Comparison of ENCODE assay signal across 33 cellular contexts in the genomic region with DNA sequence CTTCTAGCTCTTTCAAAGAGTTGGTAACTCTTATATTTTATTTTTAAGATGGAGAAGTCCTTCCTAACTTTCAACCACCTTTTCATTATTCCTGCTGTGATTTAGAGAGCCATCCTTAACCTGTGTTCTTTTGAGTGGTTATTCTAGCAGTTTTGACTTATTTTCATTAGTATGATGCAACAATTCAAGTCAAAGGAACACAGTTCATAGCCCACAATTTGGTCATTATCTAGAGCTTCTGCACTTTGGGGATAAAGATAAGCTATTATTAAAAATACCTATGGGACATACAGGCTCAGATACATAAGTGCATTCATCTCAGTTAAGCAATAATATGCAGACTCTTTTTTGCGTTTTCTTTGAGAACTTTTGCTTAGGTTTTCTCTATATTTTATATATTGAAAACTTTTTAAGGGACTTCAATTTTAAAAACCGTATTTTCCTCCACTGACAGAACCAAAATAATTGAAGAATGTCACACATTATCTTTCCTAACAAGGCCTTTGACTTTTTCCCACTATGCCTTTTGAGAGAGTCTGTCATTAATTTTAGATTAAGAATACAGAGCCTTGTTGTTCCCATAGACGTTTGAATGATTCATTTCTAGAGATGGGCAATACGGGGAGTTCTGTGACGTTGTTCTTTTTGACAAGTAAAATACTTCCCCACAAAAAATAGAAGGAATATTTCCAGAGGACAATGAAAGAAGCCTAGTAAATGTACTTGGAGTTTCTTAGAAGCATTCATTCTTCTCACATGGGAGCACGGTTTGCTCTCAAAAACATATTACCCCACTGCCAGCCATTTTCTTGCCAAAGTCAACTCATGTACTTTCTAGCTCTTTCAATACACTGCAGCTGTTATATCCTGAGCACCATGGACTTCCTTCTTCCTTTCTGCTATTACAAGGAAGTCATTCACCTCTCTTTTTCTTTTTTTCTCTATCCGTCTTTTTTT. TPM values are rescaled to one million over a fixed set of nuclear protein-coding genes. Genes with fewer than 3 reads are reported as not detected.
DNase-seq lines count a peak whose midpoint lies in the region; ATAC-seq, FAIRE-seq and TF ChIP-seq lines count a peak whose summit lies in the region.
"Had no signal": no experiment of that assay in that cellular context is flagged by ENCODE, and none has a peak within 500 bp of the region (broad histone marks: within the 10 kb centered on the region; RNA-seq: fewer than 3 reads in every experiment).

No MANE protein-coding gene starts in this region.

- POLR2A ChIA-PET in K562 (lab: Yijun Ruan, JAX): no interaction called here

- DNase-seq in COLO829 (ENCODE audit: low spot score) (peak; percentile 82), K562 (ENCODE audit: extremely low read depth in 1 of 4, low spot score in 3 of 4) (no peak), pancreas (no peak), NCI-H82 (lab: John Stamatoyannopoulos, UW) (no peak), endodermal cell (no peak)
- no peak for DNase-seq in stimulated activated CD4-positive, alpha-beta T cell treated with anti-CD3 and anti-CD28 coated beads, Interleukin-12 subunit alpha, Interleukin-12 subunit beta, amount 100 ng/mL, for 4 hours
- DNase-seq: activated CD4-positive, alpha-beta T cell treated with anti-CD3 and anti-CD28 coated beads, Interleukin-2, amount 50 U/mL, for 48 hours; activated naive CD4-positive, alpha-beta T cell treated with anti-CD3 and anti-CD28 coated beads, Interleukin-2, amount 10 ng/mL, durations not matched to agents 7 days and 5 days; amniotic stem cell; CD4-positive, alpha-beta T cell; colonic mucosa; DMS153; effector memory CD4-positive, alpha-beta T cell; GM23248; HFFc6; NCI-H1105; NCI-H187 treated with DMSO at 0.1 percent for 48 hours; NCI-H526 treated with DMSO at 0.1 percent for 48 hours; sigmoid colon; SJCRH30; stimulated activated naive CD4-positive, alpha-beta T cell; thyroid gland had no signal

- no peak for TF ChIP-seq CTCF in K562 (IDR thresholded peaks at IDR 0.05 in 2 of 3, conservative IDR thresholded peaks at IDR 0.05 in 1 of 3; ENCODE audit: insufficient read depth in 2 of 3, low read depth in 1 of 3, low read length in 3 of 3)
- no peak for TF ChIP-seq CTCF in gastroesophageal sphincter (IDR thresholded peaks at IDR 0.05)
- TF ChIP-seq CTCF in pancreas (IDR thresholded peaks at IDR 0.05): no peak
- no peak for TF ChIP-seq CTCF in endodermal cell (conservative IDR thresholded peaks at IDR 0.05)

- H3K36me3 ChIP-seq in K562 (ENCODE audit: control insufficient read depth, insufficient read depth, low read length): no peaks in the 10 kb centered on the region
- no peaks in the 10 kb centered on the region for H3K36me3 ChIP-seq in gastroesophageal sphincter
- H3K36me3 ChIP-seq in pancreas: no peaks in the 10 kb centered on the region
- H3K36me3 ChIP-seq in endodermal cell (ENCODE audit: control insufficient read depth, insufficient read depth, low read length): no peaks in the 10 kb centered on the region
- H3K36me3 ChIP-seq: colonic mucosa, sigmoid colon, SJCRH30, thyroid gland had no signal

- no peaks in the 10 kb centered on the region for H3K36me3 Mint-ChIP-seq in activated T-helper 17 cell treated with anti-CD3 and anti-CD28 coated beads, Interleukin-2, amount 50 U/mL, for 72 hours (ENCODE audit: low read depth)
- H3K36me3 Mint-ChIP-seq in endodermal cell (ENCODE audit: low read depth): no peaks in the 10 kb centered on the region
- H3K36me3 Mint-ChIP-seq: activated naive CD4-positive, alpha-beta T cell treated with anti-CD3 and anti-CD28 coated beads, Interleukin-2, amount 10 ng/mL, durations not matched to agents 7 days and 5 days had no signal

- intact Hi-C loops in K562 (cut with micrococcal nuclease) (no loop called here), pancreas (cut with DNase I) (no loop called here)

- H2AFZ ChIP-seq in K562 (ENCODE audit: low read depth, low read length): peak overlapping the region; percentile 64
- H2AFZ ChIP-seq: GM23248 had no signal

- H3K4me2 ChIP-seq in K562 (ENCODE audit: insufficient read depth, low read length): no peak overlapping the region

- no peak overlapping the region for H3K27ac Mint-ChIP-seq in activated T-helper 17 cell treated with anti-CD3 and anti-CD28 coated beads, Interleukin-2, amount 50 U/mL, for 72 hours
- H3K27ac Mint-ChIP-seq in endodermal cell: no peak overlapping the region
- H3K27ac Mint-ChIP-seq: activated naive CD4-positive, alpha-beta T cell treated with anti-CD3 and anti-CD28 coated beads, Interleukin-2, amount 10 ng/mL, durations not matched to agents 7 days and 5 days; activated T-helper 1 cell treated with anti-CD3 and anti-CD28 coated beads, Interleukin-12 subunit alpha, Interleukin-12 subunit beta, Interleukin-2, Interleukin-4 antibody, amounts not matched to agents 30 ng/mL and 10 ng/mL and 1 ng/mL, durations not matched to agents 14 hours and 24 hours and 36 hours; CD4-positive, alpha-beta T cell; HFFc6; T-helper 1 cell treated with Interleukin-12 subunit alpha and Interleukin-12 subunit beta and Interleukin-4 antibody, amounts not matched to agents 30 μg/mL and 1 μg/mL, for 36 hours had no signal

- no peak overlapping the region for H3K27ac ChIP-seq in K562 (ENCODE audit: extremely low read depth, low read depth, low read length)
- H3K27ac ChIP-seq in gastroesophageal sphincter: peak overlapping the region in 2 of 4 donors; percentile 20 to 38
- H3K27ac ChIP-seq in pancreas: no peak overlapping the region
- H3K27ac ChIP-seq in endodermal cell (ENCODE audit: low read depth, low read length): no peak overlapping the region
- H3K27ac ChIP-seq: colonic mucosa, GM23248, SJCRH30 had no signal

- TF ChIP-seq POLR2A in K562 (conservative IDR thresholded peaks at IDR 0.05): no peak
- no peak for TF ChIP-seq POLR2A in gastroesophageal sphincter (IDR thresholded peaks at IDR 0.05)

- no peak overlapping the region for H3K4me3 Mint-ChIP-seq in activated T-helper 17 cell treated with anti-CD3 and anti-CD28 coated beads, Interleukin-2, amount 50 U/mL, for 72 hours
- no peak overlapping the region for H3K4me3 Mint-ChIP-seq in endodermal cell
- H3K4me3 Mint-ChIP-seq: activated naive CD4-positive, alpha-beta T cell treated with anti-CD3 and anti-CD28 coated beads, Interleukin-2, amount 10 ng/mL, durations not matched to agents 7 days and 5 days; activated T-helper 1 cell treated with anti-CD3 and anti-CD28 coated beads, Interleukin-12 subunit alpha, Interleukin-12 subunit beta, Interleukin-2, Interleukin-4 antibody, amounts not matched to agents 30 ng/mL and 10 ng/mL and 1 ng/mL, durations not matched to agents 14 hours and 24 hours and 36 hours; CD4-positive, alpha-beta T cell; HFFc6; T-helper 1 cell treated with Interleukin-12 subunit alpha and Interleukin-12 subunit beta and Interleukin-4 antibody, amounts not matched to agents 30 μg/mL and 1 μg/mL, for 36 hours had no signal

- no peaks in the 10 kb centered on the region for H4K20me1 ChIP-seq in K562 (replicated peaks; ENCODE audit: control insufficient read depth, insufficient read depth, low read length)

- no peak for TF ChIP-seq RAD21 in K562 (CRISPR knock-in tag; conservative IDR thresholded peaks at IDR 0.05 in 1 of 2, IDR thresholded peaks at IDR 0.05 in 1 of 2)

- no peaks in the 10 kb centered on the region for H3K79me2 ChIP-seq in K562 (ENCODE audit: control insufficient read depth, insufficient read depth, low read length)

- peaks cover 12% of the 10 kb centered on the region for H3K27me3 Mint-ChIP-seq in activated T-helper 17 cell treated with anti-CD3 and anti-CD28 coated beads, Interleukin-2, amount 50 U/mL, for 72 hours
- H3K27me3 Mint-ChIP-seq in endodermal cell (ENCODE audit: insufficient read depth): no peaks in the 10 kb centered on the region

- H3K4me3 ChIP-seq in K562 (no peak overlapping the region), gastroesophageal sphincter (no peak overlapping the region), pancreas (no peak overlapping the region), endodermal cell (ENCODE audit: low read length) (no peak overlapping the region)
- H3K4me3 ChIP-seq: colonic mucosa, GM23248, lung, sigmoid colon, SJCRH30, thyroid gland had no signal

- no peaks in the 10 kb centered on the region for H3K9me3 ChIP-seq in K562 (replicated peaks; ENCODE audit: control insufficient read depth, insufficient read depth, low read depth, low read length)
- no peaks in the 10 kb centered on the region for H3K9me3 ChIP-seq in gastroesophageal sphincter
- H3K9me3 ChIP-seq in pancreas: no peaks in the 10 kb centered on the region
- no peaks in the 10 kb centered on the region for H3K9me3 ChIP-seq in endodermal cell (ENCODE audit: control insufficient read depth, low read length)
- H3K9me3 ChIP-seq: colonic mucosa, sigmoid colon, SJCRH30, thyroid gland had no signal

- FAIRE-seq in K562 (lab: Jason Lieb, UNC) (no peak), pancreas (lab: Jason Lieb, UNC) (peak; percentile 26)
- FAIRE-seq: bronchial epithelial cell, GM12892, keratinocyte, TTC549 had no signal

- WGBS in K562 (ENCODE audit: insufficient coverage, low coverage, missing lambda C conversion rate): 10% methylated on average over 7 of the region's 7 CpGs
- WGBS in gastroesophageal sphincter (ENCODE audit: low coverage in 1 of 2), 2 donors: 53 to 65% methylated on average over 6 to 7 of the region's 7 CpGs
- WGBS in pancreas, 2 donors: 75 to 76% methylated on average over 7 of the region's 7 CpGs
- 90 to 91% methylated on average over 4 to 7 of the region's 7 CpGs for WGBS in endodermal cell (ENCODE audit: insufficient coverage in 1 of 2, insufficient read length in 1 of 2), 2 experiments

- H3K4me1 Mint-ChIP-seq in activated T-helper 17 cell treated with anti-CD3 and anti-CD28 coated beads, Interleukin-2, amount 50 U/mL, for 72 hours: no peaks in the 10 kb centered on the region
- H3K4me1 Mint-ChIP-seq in endodermal cell: peaks cover 5% of the 10 kb centered on the region
- H3K4me1 Mint-ChIP-seq: activated naive CD4-positive, alpha-beta T cell treated with anti-CD3 and anti-CD28 coated beads, Interleukin-2, amount 10 ng/mL, durations not matched to agents 7 days and 5 days had no signal

- H3K27me3 ChIP-seq in K562 (ENCODE audit: control insufficient read depth in 2 of 2, insufficient read depth in 2 of 2, low read length in 2 of 2) (no peaks in the 10 kb centered on the region), gastroesophageal sphincter (no peaks in the 10 kb centered on the region), pancreas (no peaks in the 10 kb centered on the region), endodermal cell (ENCODE audit: control insufficient read depth, insufficient read depth, low read length, poor library complexity, severe bottlenecking) (no peaks in the 10 kb centered on the region)
- H3K27me3 ChIP-seq: colonic mucosa, sigmoid colon, SJCRH30, thyroid gland had no signal

- TF ChIP-seq EP300 in K562 (IDR thresholded peaks at IDR 0.05; ENCODE audit: low read length) (no peak), gastroesophageal sphincter (IDR thresholded peaks at IDR 0.05) (no peak)

- no peaks in the 10 kb centered on the region for H3K9me1 ChIP-seq in K562 (ENCODE audit: control insufficient read depth, insufficient read depth, low read length)

- peaks cover 0 to 10% of the 10 kb centered on the region in 2 experiments; a peak in 2 of 5 replicates for H3K4me1 ChIP-seq in K562 (replicated peaks in 1 of 2; ENCODE audit: control insufficient read depth in 2 of 2, insufficient read depth in 2 of 2, low read length in 2 of 2)
- H3K4me1 ChIP-seq in gastroesophageal sphincter: peaks cover 3 to 49% (median 12%) of the 10 kb centered on the region in 3 donors
- H3K4me1 ChIP-seq in pancreas: no peaks in the 10 kb centered on the region
- H3K4me1 ChIP-seq in endodermal cell (ENCODE audit: control insufficient read depth, insufficient read depth, low read length): no peaks in the 10 kb centered on the region
- H3K4me1 ChIP-seq: colonic mucosa had no signal

- H3K9ac ChIP-seq in K562 (ENCODE audit: insufficient read depth in 1 of 2, low read depth in 2 of 2, low read length in 2 of 2) (no peak overlapping the region), endodermal cell (ENCODE audit: extremely low read depth, low read length, poor library complexity, severe bottlenecking) (no peak overlapping the region)
- H3K9ac ChIP-seq: GM23248 had no signal

- in situ Hi-C loops in K562 (cut with MboI): no loop called here

- CTCF ChIA-PET in K562 (lab: Yijun Ruan, JAX; ENCODE audit: low intra/inter-chr PET ratio): interaction anchor here (0.6 kb wide), 1 partner anchor 43 kb away, joined by 3 read pairs; no protein-coding TSS in a partner anchor

- no peaks in the 10 kb centered on the region for H3K9me3 Mint-ChIP-seq in activated T-helper 17 cell treated with anti-CD3 and anti-CD28 coated beads, Interleukin-2, amount 50 U/mL, for 72 hours
- H3K9me3 Mint-ChIP-seq in endodermal cell: peaks cover 2% of the 10 kb centered on the region
- H3K9me3 Mint-ChIP-seq: activated naive CD4-positive, alpha-beta T cell treated with anti-CD3 and anti-CD28 coated beads, Interleukin-2, amount 10 ng/mL, durations not matched to agents 7 days and 5 days; activated T-helper 1 cell treated with anti-CD3 and anti-CD28 coated beads, Interleukin-12 subunit alpha, Interleukin-12 subunit beta, Interleukin-2, Interleukin-4 antibody, amounts not matched to agents 30 ng/mL and 10 ng/mL and 1 ng/mL, durations not matched to agents 14 hours and 24 hours and 36 hours; CD4-positive, alpha-beta T cell; HFFc6; T-helper 1 cell treated with Interleukin-12 subunit alpha and Interleukin-12 subunit beta and Interleukin-4 antibody, amounts not matched to agents 30 μg/mL and 1 μg/mL, for 36 hours had no signal

- BruUV-seq in K562 (replicated peaks; lab: Mats Ljungman, UMichigan): no TSS peak

- ATAC-seq in K562 (no peak), gastroesophageal sphincter (peak; percentile 76), pancreas (no peak)
- no peak for ATAC-seq in activated T-helper 17 cell treated with anti-CD3 and anti-CD28 coated beads, Interleukin-2, amount 50 U/mL, for 72 hours (replicated peaks)
- ATAC-seq: esophagus mucosa, Panc1 had no signal

RNA-seq across cellular contexts. Expression of gene RASGRP3, which starts 42.9 kb away (rescaled TPM):
- 0.39 and 1.3 TPM in 2 replicates for total RNA-seq in K562 (2011; cell fraction: chromatin; rRNA removed; ENCODE audit: low replicate concordance)
- 0.53 and 1.2 TPM in 2 replicates for total RNA-seq in K562 (2011; cell fraction: nucleolus; rRNA removed)
- total RNA-seq in K562 (2011; cell fraction: nucleoplasm; rRNA removed): 0.51 and 0.76 TPM in 2 replicates
- 0.18 and 0.24 TPM in 2 replicates for total RNA-seq in K562 (2014; rRNA removed)
- total RNA-seq in K562 (2014; rRNA removed; fragmentation: Illumina TruSeq; extraction: Trizol): 0.76 and 1.6 TPM in 2 replicates
- 0.91 and 1.3 TPM in 2 replicates for total RNA-seq in K562 (2015; rRNA removed; fragmentation: Illumina TruSeq; extraction: Trizol)
- total RNA-seq in K562 (2021): 1.1 and 1.2 TPM in 2 replicates
- polyA plus RNA-seq in K562 (2011; rRNA removed): 0.73 and 1.7 TPM in 2 replicates
- polyA plus RNA-seq in K562 (2011; cell fraction: cytosol; rRNA removed): 0.67 and 0.80 TPM in 2 replicates
- 0.79 and 0.95 TPM in 2 replicates for polyA plus RNA-seq in K562 (2011; cell fraction: nucleus; rRNA removed)
- 0.44 and 6.6 TPM in 2 replicates for polyA plus RNA-seq in K562 (2012)
- polyA plus RNA-seq in K562 (2014; fragmentation: Illumina TruSeq; extraction: Trizol): 1.2 and 1.4 TPM in 2 replicates
- polyA plus RNA-seq in K562 (2014; fragmentation: Nextera tagmentation; extraction: Ambion mirVana): 1 to 10 TPM; 1.6 TPM
- polyA plus RNA-seq in K562 (2014; rRNA removed): 1.2 and 1.5 TPM in 2 replicates
- 0.72 and 1.5 TPM in 2 replicates for polyA minus RNA-seq in K562 (2011; rRNA and poly(A)+ RNA removed)
- polyA minus RNA-seq in K562 (2011; cell fraction: cytosol; rRNA and poly(A)+ RNA removed): not detected in 2 replicates
- polyA minus RNA-seq in K562 (2011; cell fraction: nucleus; rRNA and poly(A)+ RNA removed): 0.44 and 0.54 TPM in 2 replicates
- 10 to 100 TPM in 1 of 4 donors, 1 to 10 TPM in 3; 2.6 to 23.3 (median 8.3) TPM for total RNA-seq in gastroesophageal sphincter
- total RNA-seq in pancreas: 10 to 100 TPM in 2 of 6 donors, 1 to 10 TPM in 3, under 1 TPM in 1; 0.92 to 14.9 (median 3.0) TPM
- polyA plus RNA-seq in pancreas: 1 to 10 TPM; 2.1 to 3.4 TPM
- total RNA-seq in activated T-helper 17 cell treated with anti-CD3 and anti-CD28 coated beads, Interleukin-2, amount 50 U/mL, for 72 hours: 1 to 10 TPM; 2.3 to 5.7 TPM
- under 1 TPM in 1 of 2 donors, not detected in 1; 0.29 TPM for total RNA-seq in endodermal cell
- polyA plus RNA-seq in endodermal cell (2013, experiment 1 of 2): 0.53 TPM
- polyA plus RNA-seq in endodermal cell (2013, experiment 2 of 2): 1.0 TPM
